Comparison of ENCODE assay signal across 15 cellular contexts in genomic region chr18:44778788-44779187, GRCh38.
DNase-seq lines count a peak whose midpoint lies in the region; TF ChIP-seq lines count a peak whose summit lies in the region.
"Had no signal": no experiment of that assay in that cellular context is flagged by ENCODE, and none has a peak within 500 bp of the region (broad histone marks: within the 10 kb centered on the region; RNA-seq: fewer than 3 reads in every experiment).

No MANE protein-coding gene starts in this region.

- H3K36me3 ChIP-seq in ascending aorta (no peaks in the 10 kb centered on the region), muscle layer of colon (ENCODE audit: insufficient read depth, low read length) (no peaks in the 10 kb centered on the region), suprapubic skin (no peaks in the 10 kb centered on the region), esophagus muscularis mucosa (no peaks in the 10 kb centered on the region), spleen (no peaks in the 10 kb centered on the region)

- intact Hi-C loops in ascending aorta (cut with DNase I) (no loop called here), esophagus muscularis mucosa (cut with DNase I) (no loop called here), spleen (cut with DNase I; ENCODE audit: low total_unique reads) (no loop called here)

- TF ChIP-seq EP300 in suprapubic skin (IDR thresholded peaks at IDR 0.05) = no peak
- TF ChIP-seq EP300 in esophagus muscularis mucosa (IDR thresholded peaks at IDR 0.05) = no peak

- H3K4me3 ChIP-seq in ascending aorta (no peak overlapping the region), muscle layer of colon (ENCODE audit: low read depth in 1 of 2, low read length in 2 of 2) (peak overlapping the region in 1 of 2 donors; percentile 13), suprapubic skin (no peak overlapping the region), esophagus muscularis mucosa (no peak overlapping the region), spleen (no peak overlapping the region)

- H3K27ac ChIP-seq in ascending aorta (peak overlapping the region; percentile 67 to 77), muscle layer of colon (ENCODE audit: low read depth, low read length) (peak overlapping the region; percentile 29), suprapubic skin (peak overlapping the region; percentile 59), esophagus muscularis mucosa (replicated peaks in 1 of 4) (no peak overlapping the region), spleen (no peak overlapping the region)
- H3K27ac ChIP-seq: 22Rv1 had no signal

- H3K4me1 ChIP-seq in ascending aorta (peaks cover 7 to 26% of the 10 kb centered on the region in 2 donors), muscle layer of colon (ENCODE audit: insufficient read depth, low read length) (peaks cover 75% of the 10 kb centered on the region), suprapubic skin (peaks cover 28% of the 10 kb centered on the region), esophagus muscularis mucosa (peaks cover 33 to 76% (median 63%) of the 10 kb centered on the region in 4 donors), spleen (peaks cover 0 to 32% (median 1%) of the 10 kb centered on the region in 6 donors)

- WGBS in suprapubic skin = 77% methylated on average over 6 of the region's 6 CpGs
- 61% methylated on average over 4 of the region's 6 CpGs for WGBS in esophagus muscularis mucosa
- WGBS in spleen, 5 donors = 70 to 92% (median 75%) methylated on average over 4 to 6 of the region's 6 CpGs

- no peak for TF ChIP-seq POLR2A in suprapubic skin (IDR thresholded peaks at IDR 0.05)
- TF ChIP-seq POLR2A in esophagus muscularis mucosa (IDR thresholded peaks at IDR 0.05; ENCODE audit: low read depth) = no peak
- no peak for TF ChIP-seq POLR2A in spleen (IDR thresholded peaks at IDR 0.05)

- H3K9me3 ChIP-seq in ascending aorta = no peaks in the 10 kb centered on the region
- no peaks in the 10 kb centered on the region for H3K9me3 ChIP-seq in muscle layer of colon (ENCODE audit: low read length)
- H3K9me3 ChIP-seq in suprapubic skin = no peaks in the 10 kb centered on the region
- H3K9me3 ChIP-seq in esophagus muscularis mucosa = no peaks in the 10 kb centered on the region
- H3K9me3 ChIP-seq in spleen = no peaks in the 10 kb centered on the region

- H3K9ac ChIP-seq in muscle layer of colon (ENCODE audit: low read length) = no peak overlapping the region

- TF ChIP-seq CTCF in ascending aorta (IDR thresholded peaks at IDR 0.05) (no peak), suprapubic skin (IDR thresholded peaks at IDR 0.05) (no peak), esophagus muscularis mucosa (IDR thresholded peaks at IDR 0.05) (no peak), spleen (IDR thresholded peaks at IDR 0.05 in 8 of 11, conservative IDR thresholded peaks at IDR 0.05 in 3 of 11) (no peak)

- no peaks in the 10 kb centered on the region for H3K27me3 ChIP-seq in ascending aorta
- H3K27me3 ChIP-seq in muscle layer of colon (ENCODE audit: control insufficient read depth in 1 of 2, insufficient read depth in 2 of 2, low read length in 2 of 2) = no peaks in the 10 kb centered on the region
- H3K27me3 ChIP-seq in suprapubic skin = no peaks in the 10 kb centered on the region
- no peaks in the 10 kb centered on the region for H3K27me3 ChIP-seq in esophagus muscularis mucosa
- no peaks in the 10 kb centered on the region for H3K27me3 ChIP-seq in spleen (replicated peaks in 1 of 7)

- DNase-seq in NCI-H1092 treated with DMSO at 0.1 percent for 48 hours (lab: John Stamatoyannopoulos, UW) (peak; percentile 55), NCI-H1092 (lab: John Stamatoyannopoulos, UW) (no peak), ascending aorta (ENCODE audit: low spot score in 2 of 2) (no peak), suprapubic skin (ENCODE audit: low spot score in 2 of 2) (no peak), esophagus muscularis mucosa (ENCODE audit: extremely low spot score) (no peak), spleen (no peak), GF-D8 (lab: John Stamatoyannopoulos, UW) (no peak)
- DNase-seq: DMS 273 treated with DMSO at 0.1 percent for 48 hours, H7, natural killer cell, NCI-H1930, NCI-H526 treated with DMSO at 0.1 percent for 48 hours, substantia nigra had no signal

Comparison
In these comparisons a context has a peak if more than half of its experiments do, and no peak if none do; other contexts are left out.
1. H3K27ac ChIP-seq: peak in ascending aorta (2 of 2), muscle layer of colon (single experiment) and suprapubic skin (single experiment); none in esophagus muscularis mucosa (0 of 4) and spleen (0 of 8).